ENCODE assay signal across 8 cellular contexts in genomic region chr9:96450613-96451544, GRCh38. TPM values are rescaled to one million over a fixed set of nuclear protein-coding genes. Genes with fewer than 3 reads are reported as not detected.
DNase-seq lines count a peak whose midpoint lies in the region; ATAC-seq and TF ChIP-seq lines count a peak whose summit lies in the region.

No MANE protein-coding gene starts in this region.

- H3K27me3 ChIP-seq in endocrine pancreas (ENCODE audit: control insufficient read depth, insufficient read depth, low read length) = no peaks in the 10 kb centered on the region
- H3K27me3 ChIP-seq in thymus (ENCODE audit: control insufficient read depth, insufficient read depth) = peaks cover 26% of the 10 kb centered on the region

- ATAC-seq in activated CD8-positive, alpha-beta T cell treated with anti-CD3 and anti-CD28 coated beads, Interleukin-2, amount 10 ng/mL, durations not matched to agents 7 days and 5 days = peak; percentile 0

- H3K4me1 ChIP-seq in endocrine pancreas (ENCODE audit: control insufficient read depth, insufficient read depth, low read length) = peaks cover 4% of the 10 kb centered on the region
- H3K4me1 ChIP-seq in thymus (ENCODE audit: control insufficient read depth, insufficient read depth, low read length) = peaks cover 9% of the 10 kb centered on the region

- H3K27ac ChIP-seq in thymus (ENCODE audit: low read depth) = no peak overlapping the region

- H3K36me3 ChIP-seq in endocrine pancreas (ENCODE audit: control insufficient read depth, insufficient read depth, low read length) = no peaks in the 10 kb centered on the region
- no peaks in the 10 kb centered on the region for H3K36me3 ChIP-seq in thymus (ENCODE audit: control insufficient read depth, insufficient read depth)

- no peak for TF ChIP-seq RAD21 in Ishikawa (IDR thresholded peaks at IDR 0.05; ENCODE audit: low read depth)

- peak overlapping the region; percentile 81 for H3K4me3 Mint-ChIP-seq in activated CD8-positive, alpha-beta T cell treated with anti-CD3 and anti-CD28 coated beads, Interleukin-2, amount 10 ng/mL, durations not matched to agents 7 days and 5 days

- no peaks in the 10 kb centered on the region for H3K36me3 Mint-ChIP-seq in activated CD8-positive, alpha-beta T cell treated with anti-CD3 and anti-CD28 coated beads, Interleukin-2, amount 10 ng/mL, durations not matched to agents 7 days and 5 days (ENCODE audit: low read depth)

- H3K4me1 Mint-ChIP-seq in activated CD8-positive, alpha-beta T cell treated with anti-CD3 and anti-CD28 coated beads, Interleukin-2, amount 10 ng/mL, durations not matched to agents 7 days and 5 days (ENCODE audit: low read depth) = peaks cover 16% of the 10 kb centered on the region

- POLR2A ChIA-PET in activated CD8-positive, alpha-beta T cell treated with anti-CD3 and anti-CD28 coated beads, Interleukin-2, amount 10 ng/mL, durations not matched to agents 7 days and 5 days (lab: Charles Lee) = interaction anchor here (1.4 to 2.1 kb wide), 2 partner anchors 32 to 38 kb away, joined by 4 to 9 read pairs; partner anchors contain the start of gene ZNF367

- H3K4me3 ChIP-seq in endocrine pancreas (ENCODE audit: control insufficient read depth, insufficient read depth, low read length) (peak overlapping the region; percentile 81), thymus (ENCODE audit: low read length) (peak overlapping the region; percentile 81)

- peak; percentile 17 for DNase-seq in NCI-H2196 (lab: John Stamatoyannopoulos, UW; ENCODE audit: unreplicated experiment)
- no peak for DNase-seq in NCI-H2196 treated with DMSO at 0.1 percent for 48 hours (lab: John Stamatoyannopoulos, UW; ENCODE audit: unreplicated experiment)
- peak; percentile 47 for DNase-seq in activated CD8-positive, alpha-beta T cell treated with anti-CD3 and anti-CD28 coated beads, Interleukin-2, amount 10 ng/mL, durations not matched to agents 7 days and 5 days
- peak; percentile 15 for DNase-seq in myocyte (ENCODE audit: low read depth)
- no peak for DNase-seq in DMS114 treated with DMSO at 0.1 percent for 48 hours (lab: John Stamatoyannopoulos, UW; ENCODE audit: unreplicated experiment)

- CTCF ChIA-PET in activated CD8-positive, alpha-beta T cell treated with anti-CD3 and anti-CD28 coated beads, Interleukin-2, amount 10 ng/mL, durations not matched to agents 7 days and 5 days (lab: Charles Lee) = interaction anchor here (1.0 to 2.6 kb wide), 2 partner anchors 10 to 116 kb away, joined by 4 to 12 read pairs; no protein-coding TSS in a partner anchor

- peaks cover 21% of the 10 kb centered on the region for H3K27me3 Mint-ChIP-seq in activated CD8-positive, alpha-beta T cell treated with anti-CD3 and anti-CD28 coated beads, Interleukin-2, amount 10 ng/mL, durations not matched to agents 7 days and 5 days (ENCODE audit: low read depth)

- no peaks in the 10 kb centered on the region for H3K9me3 Mint-ChIP-seq in activated CD8-positive, alpha-beta T cell treated with anti-CD3 and anti-CD28 coated beads, Interleukin-2, amount 10 ng/mL, durations not matched to agents 7 days and 5 days (ENCODE audit: insufficient read depth)

- peak overlapping the region; percentile 77 for H3K9ac ChIP-seq in endocrine pancreas (ENCODE audit: control insufficient read depth, insufficient read depth, low read length)

- peak overlapping the region; percentile 74 for H3K27ac Mint-ChIP-seq in activated CD8-positive, alpha-beta T cell treated with anti-CD3 and anti-CD28 coated beads, Interleukin-2, amount 10 ng/mL, durations not matched to agents 7 days and 5 days

- 3% methylated on average over 65 of the region's 65 CpGs for WGBS in thymus

- no peaks in the 10 kb centered on the region for H3K9me3 ChIP-seq in endocrine pancreas (ENCODE audit: control insufficient read depth, low read length)
- no peaks in the 10 kb centered on the region for H3K9me3 ChIP-seq in thymus (ENCODE audit: control insufficient read depth)

- no peak for TF ChIP-seq EP300 in Ishikawa (IDR thresholded peaks at IDR 0.05; ENCODE audit: borderline replicate concordance)

TF ChIP-seq in Ishikawa, 13 proteins besides CTCF, POLR2A, EP300 and RAD21:
- TF ChIP-seq CREB1 (IDR thresholded peaks at IDR 0.05; ENCODE audit: low read depth) = no peak
- peak; percentile 86 for TF ChIP-seq ZBTB7A (IDR thresholded peaks at IDR 0.05; ENCODE audit: low read depth)

RNA-seq across cellular contexts. Expression of gene HABP4, which starts 0.9 kb away (rescaled TPM):
- 1 to 10 TPM; 4.1 to 5.0 TPM for total RNA-seq in activated CD8-positive, alpha-beta T cell treated with anti-CD3 and anti-CD28 coated beads, Interleukin-2, amount 10 ng/mL, durations not matched to agents 7 days and 5 days
- 25.5 and 32.7 TPM in 2 replicates for total RNA-seq in myocyte
- polyA plus RNA-seq in myocyte (2012) = 26.1 TPM
- 13.7 TPM for polyA plus RNA-seq in thymus

RNA-seq across cellular contexts. Expression of gene ZNF367, which starts 32.7 kb away (rescaled TPM):
- 10 to 100 TPM; 37.1 to 38.4 TPM for total RNA-seq in activated CD8-positive, alpha-beta T cell treated with anti-CD3 and anti-CD28 coated beads, Interleukin-2, amount 10 ng/mL, durations not matched to agents 7 days and 5 days
- total RNA-seq in myocyte = 1.8 and 2.2 TPM in 2 replicates
- polyA plus RNA-seq in myocyte (2012) = 0.39 TPM
- polyA plus RNA-seq in thymus = 4.3 TPM

Comparison
In these comparisons a context has a peak if more than half of its experiments do, and no peak if none do; other contexts are left out.
1. DNase-seq: peak in NCI-H2196 (single experiment), activated CD8-positive, alpha-beta T cell treated with anti-CD3 and anti-CD28 coated beads, Interleukin-2, amount 10 ng/mL, durations not matched to agents 7 days and 5 days (single experiment) and myocyte (single experiment); none in NCI-H2196 treated with DMSO at 0.1 percent for 48 hours (single experiment) and DMS114 treated with DMSO at 0.1 percent for 48 hours (single experiment).
2. RNA of gene ZNF367, which starts 32.7 kb away (total RNA-seq): 37.1 to 38.4 TPM in activated CD8-positive, alpha-beta T cell treated with anti-CD3 and anti-CD28 coated beads, Interleukin-2, amount 10 ng/mL, durations not matched to agents 7 days and 5 days; 1.8 to 2.2 TPM in myocyte; every median in the first group is over 10 times any median in the second.